ENCODE assay signal across 18 cellular contexts in genomic region chr20:14207591-14207990, GRCh38.
DNase-seq lines count a peak whose midpoint lies in the region; ATAC-seq and TF ChIP-seq lines count a peak whose summit lies in the region.
"Had no signal": no experiment of that assay in that cellular context is flagged by ENCODE, and none has a peak within 500 bp of the region (broad histone marks: within the 10 kb centered on the region; RNA-seq: fewer than 3 reads in every experiment).

No MANE protein-coding gene starts in this region.

- no peak overlapping the region for H3K14ac ChIP-seq in trophoblast cell (ENCODE audit: low read length)

- DNase-seq in ELF-1 (ENCODE audit: low read depth, low spot score), result peak; percentile 22
- DNase-seq in trophoblast cell, result peak; percentile 84 to 94
- DNase-seq in activated T-cell treated with anti-CD3 and anti-CD28 coated beads, Interleukin-2, amount 50 U/mL, for 4 hours, result no peak
- DNase-seq in effector memory CD8-positive, alpha-beta T cell, result no peak
- DNase-seq: AML-193; Caco-2; Calu3; CD4-positive, alpha-beta T cell; CD8-positive, alpha-beta T cell; DMS79 treated with DMSO at 0.1 percent for 48 hours; GDM1 had no signal

- H2BK120ac ChIP-seq in trophoblast cell (ENCODE audit: insufficient read depth, low read length, poor library complexity), result no peak overlapping the region

- no peak for TF ChIP-seq CTCF in VCaP (conservative IDR thresholded peaks at IDR 0.05)

- no peak overlapping the region for H4K91ac ChIP-seq in trophoblast cell (ENCODE audit: low read depth, low read length)

- no peak for ATAC-seq in activated T-cell treated with anti-CD3 and anti-CD28 coated beads, Interleukin-2, amount 50 U/mL, for 4 hours
- no peak for ATAC-seq in effector memory CD8-positive, alpha-beta T cell (replicated peaks)
- ATAC-seq: A549; CD8-positive, alpha-beta T cell; GM12878 had no signal

- H4K12ac ChIP-seq in trophoblast cell (ENCODE audit: low read depth, low read length), result no peak overlapping the region

- no peaks in the 10 kb centered on the region for H3K4me1 ChIP-seq in trophoblast cell (ENCODE audit: control insufficient read depth in 1 of 2, insufficient read depth in 2 of 2, low read length in 2 of 2)
- H3K4me1 ChIP-seq: A549; BLaER1 treated with 17β-estradiol and CSF1 and Interleukin-3, amounts not matched to agents 10 nM and 100 nM; Caco-2 had no signal

- no peak overlapping the region for H3K23ac ChIP-seq in trophoblast cell (ENCODE audit: low read length)

- H3K27ac ChIP-seq in VCaP (peak overlapping the region; percentile 67), trophoblast cell (ENCODE audit: low read depth, low read length) (no peak overlapping the region)
- H3K27ac ChIP-seq: 22Rv1; A549; BLaER1 treated with 17β-estradiol and CSF1 and Interleukin-3, amounts not matched to agents 10 nM and 100 nM; C4-2B had no signal

- H3K9me3 Mint-ChIP-seq in activated T-cell treated with anti-CD3 and anti-CD28 coated beads, Interleukin-2, amount 50 U/mL, for 4 hours, result peaks cover 3% of the 10 kb centered on the region
- peaks cover 9 to 10% of the 10 kb centered on the region in 2 donors for H3K9me3 Mint-ChIP-seq in effector memory CD8-positive, alpha-beta T cell

- H3K27ac Mint-ChIP-seq in effector memory CD8-positive, alpha-beta T cell, result no peak overlapping the region
- H3K27ac Mint-ChIP-seq: B cell; CD4-positive, alpha-beta T cell; CD8-positive, alpha-beta T cell had no signal

- no peak overlapping the region for H3K4me3 ChIP-seq in trophoblast cell (ENCODE audit: low read depth, low read length)
- H3K4me3 ChIP-seq: A549; BLaER1 treated with 17β-estradiol and CSF1 and Interleukin-3, amounts not matched to agents 10 nM and 100 nM; GM12878 had no signal

- no peak overlapping the region for H2BK12ac ChIP-seq in trophoblast cell (ENCODE audit: low read length)

- no peaks in the 10 kb centered on the region for H3K79me2 ChIP-seq in trophoblast cell (ENCODE audit: control insufficient read depth, insufficient read depth, low read length, poor library complexity)

- H3K36me3 Mint-ChIP-seq in activated T-cell treated with anti-CD3 and anti-CD28 coated beads, Interleukin-2, amount 50 U/mL, for 4 hours (ENCODE audit: insufficient read depth), result no peaks in the 10 kb centered on the region
- no peaks in the 10 kb centered on the region for H3K36me3 Mint-ChIP-seq in effector memory CD8-positive, alpha-beta T cell (ENCODE audit: insufficient read depth)
- H3K36me3 Mint-ChIP-seq: CD8-positive, alpha-beta T cell had no signal

- H2AFZ ChIP-seq in trophoblast cell (ENCODE audit: insufficient read depth, low read length, poor library complexity), result no peak overlapping the region

- no peaks in the 10 kb centered on the region for H3K36me3 ChIP-seq in trophoblast cell (ENCODE audit: control insufficient read depth in 1 of 2, insufficient read depth in 2 of 2, low read length in 2 of 2)
- H3K36me3 ChIP-seq: BLaER1 treated with 17β-estradiol and CSF1 and Interleukin-3, amounts not matched to agents 10 nM and 100 nM had no signal

- H3K4me2 ChIP-seq in trophoblast cell (ENCODE audit: low read length), result no peak overlapping the region
- H3K4me2 ChIP-seq: A549; BLaER1 treated with 17β-estradiol and CSF1 and Interleukin-3, amounts not matched to agents 10 nM and 100 nM had no signal

- no peak overlapping the region for H2AK5ac ChIP-seq in trophoblast cell (ENCODE audit: low read length)

- no peak overlapping the region for H3K4ac ChIP-seq in trophoblast cell (ENCODE audit: low read depth, low read length)

- H3K27me3 Mint-ChIP-seq in activated T-cell treated with anti-CD3 and anti-CD28 coated beads, Interleukin-2, amount 50 U/mL, for 4 hours (ENCODE audit: low read depth), result no peaks in the 10 kb centered on the region
- no peaks in the 10 kb centered on the region for H3K27me3 Mint-ChIP-seq in effector memory CD8-positive, alpha-beta T cell
- H3K27me3 Mint-ChIP-seq: B cell; CD4-positive, alpha-beta T cell had no signal

- no peaks in the 10 kb centered on the region for H3K27me3 ChIP-seq in trophoblast cell (ENCODE audit: insufficient read depth, low read length)
- H3K27me3 ChIP-seq: BLaER1 treated with 17β-estradiol and CSF1 and Interleukin-3, amounts not matched to agents 10 nM and 100 nM had no signal

- H3K9ac ChIP-seq in trophoblast cell (ENCODE audit: low read length), result no peak overlapping the region
- H3K9ac ChIP-seq: BLaER1 treated with 17β-estradiol and CSF1 and Interleukin-3, amounts not matched to agents 10 nM and 100 nM had no signal

- H3K79me1 ChIP-seq in trophoblast cell (ENCODE audit: low read length), result no peaks in the 10 kb centered on the region

- H4K8ac ChIP-seq in trophoblast cell (ENCODE audit: low read depth, low read length), result no peak overlapping the region

- H3K18ac ChIP-seq in trophoblast cell (ENCODE audit: low read length), result no peak overlapping the region

- H3K4me3 Mint-ChIP-seq in activated T-cell treated with anti-CD3 and anti-CD28 coated beads, Interleukin-2, amount 50 U/mL, for 4 hours, result no peak overlapping the region
- H3K4me3 Mint-ChIP-seq in effector memory CD8-positive, alpha-beta T cell, result no peak overlapping the region
- H3K4me3 Mint-ChIP-seq: B cell; CD4-positive, alpha-beta T cell; CD8-positive, alpha-beta T cell had no signal

- no CpG with 5 or more reads among the region's 4 CpGs for WGBS in trophoblast cell (ENCODE audit: extremely low coverage, insufficient coverage, insufficient read length)

- no peaks in the 10 kb centered on the region for H3K4me1 Mint-ChIP-seq in activated T-cell treated with anti-CD3 and anti-CD28 coated beads, Interleukin-2, amount 50 U/mL, for 4 hours (ENCODE audit: low read depth)
- H3K4me1 Mint-ChIP-seq in effector memory CD8-positive, alpha-beta T cell (ENCODE audit: low read depth in 2 of 2), result no peaks in the 10 kb centered on the region
- H3K4me1 Mint-ChIP-seq: B cell had no signal

- H3K9me3 ChIP-seq in trophoblast cell (ENCODE audit: insufficient read depth, low read depth, low read length), result peaks cover 8% of the 10 kb centered on the region
- H3K9me3 ChIP-seq: A549 had no signal

- H2BK5ac ChIP-seq in trophoblast cell (ENCODE audit: low read depth, low read length, poor library complexity), result no peak overlapping the region

Comparison
In these comparisons a context has a peak if more than half of its experiments do, and no peak if none do; other contexts are left out.
1. DNase-seq: peak in ELF-1 (single experiment) and trophoblast cell (2 of 2); none in activated T-cell treated with anti-CD3 and anti-CD28 coated beads, Interleukin-2, amount 50 U/mL, for 4 hours (single experiment) and effector memory CD8-positive, alpha-beta T cell (0 of 3).